In the genomic region with DNA sequence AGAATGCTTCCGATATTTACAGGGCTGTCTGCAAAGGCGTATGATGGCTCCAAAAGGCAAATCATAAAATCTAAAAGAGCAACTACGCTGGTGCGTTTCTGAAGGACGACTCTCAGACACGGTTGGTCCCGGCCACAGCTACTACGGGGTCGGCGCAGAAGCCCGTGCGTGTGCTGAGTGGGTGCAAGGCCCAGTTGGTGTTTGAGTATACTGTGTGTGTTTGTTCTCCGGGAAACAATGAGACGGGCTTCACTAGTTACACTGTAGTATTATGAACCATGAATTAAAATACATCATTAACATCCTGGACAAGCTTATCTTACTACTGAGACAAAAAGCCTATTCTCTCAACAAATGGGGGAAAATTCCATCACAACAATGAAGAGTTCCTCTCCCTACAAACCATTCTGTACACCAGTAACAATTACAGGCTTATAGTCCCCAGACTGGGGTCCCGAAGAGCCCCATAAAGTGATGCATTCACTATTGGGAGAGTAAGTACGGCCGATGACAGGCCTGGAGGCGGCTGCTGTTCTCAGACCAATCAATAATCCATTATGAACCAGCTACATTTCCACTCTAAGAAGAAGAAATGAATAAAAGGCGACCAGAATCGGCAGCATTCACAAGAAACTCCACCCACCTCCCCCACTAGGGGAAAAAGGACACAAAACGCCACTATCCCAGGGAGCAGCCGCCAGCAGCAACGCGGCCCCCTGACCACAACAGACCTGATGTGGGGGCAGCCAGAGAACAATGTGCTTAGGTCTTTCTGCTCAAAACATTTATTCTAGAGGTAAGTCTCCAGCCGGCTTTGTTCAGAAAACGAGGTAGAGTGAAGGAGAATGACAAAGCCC, we compare ENCODE assay signal across 8 cellular contexts. TPM values are rescaled to one million over a fixed set of nuclear protein-coding genes. Genes with fewer than 3 reads are reported as not detected.
DNase-seq lines count a peak whose midpoint lies in the region; ATAC-seq and TF ChIP-seq lines count a peak whose summit lies in the region.

No MANE protein-coding gene starts in this region.

- WGBS in transverse colon (ENCODE audit: low coverage in 1 of 2), 2 donors = 34 to 65% methylated on average over 2 to 26 of the region's 26 CpGs

- H3K9me3 ChIP-seq in transverse colon = no peaks in the 10 kb centered on the region

- peak in 1 of 5 experiments; percentile 12 for TF ChIP-seq CTCF in transverse colon (IDR thresholded peaks at IDR 0.05)

- no peaks in the 10 kb centered on the region for H3K27me3 ChIP-seq in transverse colon

- intact Hi-C loops in transverse colon (cut with DNase I; ENCODE audit: low total_unique reads) = no loop called here

- H3K4me1 ChIP-seq in transverse colon = peaks cover 3 to 68% (median 35%) of the 10 kb centered on the region in 4 donors

- H3K27ac ChIP-seq in transverse colon = peak overlapping the region; percentile 74 to 86 (median 82)

- no peaks in the 10 kb centered on the region for H3K36me3 ChIP-seq in transverse colon

- DNase-seq in NCI-H526 (lab: John Stamatoyannopoulos, UW) = peak; percentile 35 to 70
- peak; percentile 50 for DNase-seq in dermis blood vessel endothelial cell
- peak; percentile 81 for DNase-seq in mesenteric fat pad (ENCODE audit: low spot score)
- DNase-seq in transverse colon = no peak
- DNase-seq in activated effector memory CD4-positive, alpha-beta T cell treated with anti-CD3 and anti-CD28 coated beads, Interleukin-2, amount 50 U/mL, for 16 hours = no peak
- no peak for DNase-seq in HuH-7 (ENCODE audit: low spot score)

- TF ChIP-seq POLR2A in transverse colon (IDR thresholded peaks at IDR 0.05) = no peak

- in situ Hi-C loops in transverse colon (cut with MboI; ENCODE audit: low pct_ligation_motif_present in 1 of 4, low pct_unique_long_range_greater_than_20kb in 1 of 4, low sequenced_read_pairs in 3 of 4) = no loop called here

- ATAC-seq in GM19438 (IDR thresholded peaks at IDR 0.05; ENCODE audit: low read depth, unreplicated experiment) (peak; percentile 44), GM18858 (IDR thresholded peaks at IDR 0.05; ENCODE audit: unreplicated experiment) (no peak)

- H3K4me3 ChIP-seq in transverse colon = peak overlapping the region; percentile 34 to 48 (median 43)

- no peak for TF ChIP-seq EP300 in transverse colon (IDR thresholded peaks at IDR 0.05; ENCODE audit: low read depth)

RNA-seq across cellular contexts. Expression of a gene that starts 43.3 kb away (rescaled TPM):
- total RNA-seq in dermis blood vessel endothelial cell (12.3 and 13.2 TPM in 2 replicates), mesenteric fat pad (20.3 TPM), transverse colon (10 to 100 TPM; 19.4 to 37.8 (median 26.7) TPM)

Comparison
In these comparisons a context has a peak if more than half of its experiments do, and no peak if none do; other contexts are left out.
1. DNase-seq: peak in NCI-H526 (2 of 2), dermis blood vessel endothelial cell (single experiment) and mesenteric fat pad (single experiment); none in transverse colon (single experiment), activated effector memory CD4-positive, alpha-beta T cell treated with anti-CD3 and anti-CD28 coated beads, Interleukin-2, amount 50 U/mL, for 16 hours (single experiment) and HuH-7 (single experiment).